ENCODE assay signal across 1 cellular context in genomic region chr17:73172252-73172651, GRCh38.
TF ChIP-seq lines count a peak whose summit lies in the region.

No MANE protein-coding gene starts in this region.

TF ChIP-seq in H1, 55 proteins besides CTCF, POLR2A, EP300 and RAD21:
- TF ChIP-seq TCF12 (IDR thresholded peaks at IDR 0.05; ENCODE audit: low read depth, low read length), result no peak
- no peak for TF ChIP-seq GTF2F1 (IDR thresholded peaks at IDR 0.05; ENCODE audit: borderline replicate concordance, low read depth, low read length)
- no peak for TF ChIP-seq CBX8 (IDR thresholded peaks at IDR 0.05; ENCODE audit: borderline replicate concordance, low read depth, low read length)
- no peak for TF ChIP-seq SIN3A (conservative IDR thresholded peaks at IDR 0.05 in 1 of 2, IDR thresholded peaks at IDR 0.05 in 1 of 2; ENCODE audit: low read depth in 1 of 2, low read length in 2 of 2)
- TF ChIP-seq JUN (IDR thresholded peaks at IDR 0.05; ENCODE audit: low read depth, low read length), result no peak
- TF ChIP-seq CBX5 (IDR thresholded peaks at IDR 0.05; ENCODE audit: low read depth, low read length), result no peak
- TF ChIP-seq KDM4A (IDR thresholded peaks at IDR 0.05; ENCODE audit: low read depth, low read length, severe bottlenecking), result no peak
- TF ChIP-seq MAFK (IDR thresholded peaks at IDR 0.05; ENCODE audit: low read depth, low read length), result no peak
- TF ChIP-seq KDM1A (IDR thresholded peaks at IDR 0.05; ENCODE audit: borderline replicate concordance, low read length), result no peak
- no peak for TF ChIP-seq EGR1 (IDR thresholded peaks at IDR 0.05; ENCODE audit: borderline replicate concordance, low read depth, low read length)
- no peak for TF ChIP-seq ATF3 (IDR thresholded peaks at IDR 0.05; ENCODE audit: insufficient read depth, low read depth, low read length)
- TF ChIP-seq SIRT6 (IDR thresholded peaks at IDR 0.05; ENCODE audit: low read length), result no peak
- no peak for TF ChIP-seq TEAD4 (IDR thresholded peaks at IDR 0.05; ENCODE audit: low read depth, low read length)
